In genomic region chr1:184664661-184665060, GRCh38 we compare ENCODE assay signal across 11 cellular contexts.
DNase-seq lines count a peak whose midpoint lies in the region; ATAC-seq, FAIRE-seq and TF ChIP-seq lines count a peak whose summit lies in the region.
"Had no signal": no experiment of that assay in that cellular context is flagged by ENCODE, and none has a peak within 500 bp of the region (broad histone marks: within the 10 kb centered on the region; RNA-seq: fewer than 3 reads in every experiment).

No MANE protein-coding gene starts in this region.

- FAIRE-seq in keratinocyte (lab: Jason Lieb, UNC) = no peak

- H3K4me2 ChIP-seq in keratinocyte (ENCODE audit: control insufficient read depth, extremely low read depth, insufficient read depth, low read depth, low read length) (peak overlapping the region; percentile 68), skeletal muscle satellite cell (ENCODE audit: low read length) (peak overlapping the region; percentile 99)

- H3K4me1 Mint-ChIP-seq in activated naive CD4-positive, alpha-beta T cell treated with anti-CD3 and anti-CD28 coated beads for 36 hours (ENCODE audit: low read depth) = peaks cover 1% of the 10 kb centered on the region

- H3K9me1 ChIP-seq in keratinocyte (ENCODE audit: control insufficient read depth, extremely low read depth, insufficient read depth, low read length) = no peaks in the 10 kb centered on the region

- H2AFZ ChIP-seq in keratinocyte (ENCODE audit: control insufficient read depth, low read length) = no peak overlapping the region

- ATAC-seq in GM21825 (IDR thresholded peaks at IDR 0.05; ENCODE audit: unreplicated experiment) = no peak

- CTCF ChIA-PET in activated naive CD4-positive, alpha-beta T cell treated with anti-CD3 and anti-CD28 coated beads for 36 hours (lab: Charles Lee) = interaction anchor here (0.6 to 1.9 kb wide), 7 partner anchors 13 to 317 kb away, joined by 3 to 7 read pairs (median 3); no protein-coding TSS in a partner anchor

- no peak overlapping the region for H3K27ac ChIP-seq in HUES6 (ENCODE audit: low read depth, low read length)
- no peak overlapping the region for H3K27ac ChIP-seq in brain microvascular endothelial cell
- no peak overlapping the region for H3K27ac ChIP-seq in keratinocyte (ENCODE audit: control insufficient read depth, insufficient read depth, low read length)
- H3K27ac ChIP-seq in SJCRH30 = no peak overlapping the region

- peaks cover 34% of the 10 kb centered on the region for H3K4me1 ChIP-seq in HUES6 (ENCODE audit: control insufficient read depth, insufficient read depth, low read length)
- H3K4me1 ChIP-seq in keratinocyte (ENCODE audit: control insufficient read depth, extremely low read depth, insufficient read depth, low read length) = no peaks in the 10 kb centered on the region
- H3K4me1 ChIP-seq in skeletal muscle satellite cell (ENCODE audit: control insufficient read depth, insufficient read depth, low read length) = peaks cover 12% of the 10 kb centered on the region
- no peaks in the 10 kb centered on the region for H3K4me1 ChIP-seq in SJCRH30

- no peak for TF ChIP-seq CTCF in brain microvascular endothelial cell (IDR thresholded peaks at IDR 0.05; ENCODE audit: low read depth, low read length, missing control alignments)
- TF ChIP-seq CTCF in keratinocyte (optimal IDR thresholded peaks at IDR 0.05 in 1 of 3, IDR thresholded peaks at IDR 0.05 in 1 of 3, conservative IDR thresholded peaks at IDR 0.05 in 1 of 3; ENCODE audit: extremely low read depth in 1 of 3, insufficient read depth in 2 of 3, low read length in 3 of 3) = no peak

- intact Hi-C loops in activated naive CD4-positive, alpha-beta T cell treated with anti-CD3 and anti-CD28 coated beads for 36 hours (cut with micrococcal nuclease) = loop anchor here (1.0 to 5.0 kb wide), 2 partner anchors 422 to 589 kb away; no protein-coding TSS in a partner anchor

- H3K4me3 ChIP-seq in HUES6 (ENCODE audit: low read depth, low read length) (peak overlapping the region; percentile 56), brain microvascular endothelial cell (ENCODE audit: low read depth, low read length) (peak overlapping the region; percentile 54), keratinocyte (ENCODE audit: control insufficient read depth in 2 of 3, extremely low read depth in 1 of 3, insufficient read depth in 2 of 3, low read depth in 1 of 3, low read length in 3 of 3) (no peak overlapping the region), skeletal muscle satellite cell (ENCODE audit: low read length) (peak overlapping the region; percentile 78), SJCRH30 (no peak overlapping the region)

- H3K9ac ChIP-seq in HUES6 (ENCODE audit: low read length) = no peak overlapping the region
- no peak overlapping the region for H3K9ac ChIP-seq in keratinocyte (ENCODE audit: control insufficient read depth, extremely low read depth, insufficient read depth, low read length)
- peak overlapping the region; percentile 79 for H3K9ac ChIP-seq in skeletal muscle satellite cell (ENCODE audit: low read depth, low read length)

- H3K4me3 Mint-ChIP-seq in activated naive CD4-positive, alpha-beta T cell treated with anti-CD3 and anti-CD28 coated beads for 36 hours = no peak overlapping the region

- H3K27ac Mint-ChIP-seq in activated naive CD4-positive, alpha-beta T cell treated with anti-CD3 and anti-CD28 coated beads for 36 hours = no peak overlapping the region

- no peaks in the 10 kb centered on the region for H3K9me3 ChIP-seq in HUES6 (ENCODE audit: control insufficient read depth, insufficient read depth, low read depth, low read length)
- H3K9me3 ChIP-seq in keratinocyte (ENCODE audit: control insufficient read depth, low read depth, low read length) = no peaks in the 10 kb centered on the region
- no peaks in the 10 kb centered on the region for H3K9me3 ChIP-seq in skeletal muscle satellite cell (replicated peaks; ENCODE audit: low read length)
- no peaks in the 10 kb centered on the region for H3K9me3 ChIP-seq in SJCRH30 (replicated peaks)

- H4K20me1 ChIP-seq in keratinocyte (ENCODE audit: control insufficient read depth, extremely low read depth, insufficient read depth, low read length) = no peaks in the 10 kb centered on the region

- no peaks in the 10 kb centered on the region for H3K9me3 Mint-ChIP-seq in activated naive CD4-positive, alpha-beta T cell treated with anti-CD3 and anti-CD28 coated beads for 36 hours

- no peaks in the 10 kb centered on the region for H3K36me3 Mint-ChIP-seq in activated naive CD4-positive, alpha-beta T cell treated with anti-CD3 and anti-CD28 coated beads for 36 hours (ENCODE audit: low read depth)

- no peaks in the 10 kb centered on the region for H3K79me2 ChIP-seq in keratinocyte (ENCODE audit: control insufficient read depth, insufficient read depth, low read length)

- dilution Hi-C loops in keratinocyte (cut with MboI; ENCODE audit: extremely low pct_ligation_motif_present, low sequenced_read_pairs) = no loop called here

- H3K27me3 ChIP-seq in HUES6 (ENCODE audit: control insufficient read depth, insufficient read depth, low read length) (peaks cover 10% of the 10 kb centered on the region), brain microvascular endothelial cell (replicated peaks) (no peaks in the 10 kb centered on the region), keratinocyte (ENCODE audit: control insufficient read depth, extremely low read depth, insufficient read depth, low read length) (peaks cover 8% of the 10 kb centered on the region), skeletal muscle satellite cell (ENCODE audit: control insufficient read depth, insufficient read depth, low read length) (no peaks in the 10 kb centered on the region), SJCRH30 (no peaks in the 10 kb centered on the region)

- peaks cover 20% of the 10 kb centered on the region for H3K27me3 Mint-ChIP-seq in activated naive CD4-positive, alpha-beta T cell treated with anti-CD3 and anti-CD28 coated beads for 36 hours (ENCODE audit: low read depth)

- DNase-seq in brain microvascular endothelial cell (no peak), keratinocyte (ENCODE audit: low read depth, low spot score) (no peak), SHP77 treated with DMSO at 0.1 percent for 48 hours (lab: John Stamatoyannopoulos, UW) (no peak), SJCRH30 (no peak)
- no peak for DNase-seq in activated naive CD4-positive, alpha-beta T cell treated with anti-CD3 and anti-CD28 coated beads for 36 hours
- DNase-seq: activated CD4-positive, alpha-beta T cell treated with anti-CD3 and anti-CD28 coated beads for 1 hour; NCI-H1105 treated with DMSO at 0.1 percent for 48 hours; NCI-H748 treated with DMSO at 0.1 percent for 48 hours had no signal

- in situ Hi-C loops in brain microvascular endothelial cell (cut with HindIII; ENCODE audit: low pct_ligation_motif_present, low sequenced_read_pairs) = loop anchor here (25.0 kb wide), 1 partner anchor 577 kb away; no protein-coding TSS in a partner anchor

- H3K36me3 ChIP-seq in HUES6 (ENCODE audit: control insufficient read depth, insufficient read depth, low read length) (no peaks in the 10 kb centered on the region), brain microvascular endothelial cell (replicated peaks) (no peaks in the 10 kb centered on the region), keratinocyte (ENCODE audit: control insufficient read depth in 2 of 2, extremely low read depth in 1 of 2, insufficient read depth in 2 of 2, low read length in 2 of 2) (no peaks in the 10 kb centered on the region), skeletal muscle satellite cell (ENCODE audit: insufficient read depth, low read length) (no peaks in the 10 kb centered on the region), SJCRH30 (no peaks in the 10 kb centered on the region)

Comparison
In these comparisons a context has a peak if more than half of its experiments do, and no peak if none do; other contexts are left out.
1. H3K4me3 ChIP-seq: peak in HUES6 (single experiment), brain microvascular endothelial cell (single experiment) and skeletal muscle satellite cell (single experiment); none in keratinocyte (0 of 3) and SJCRH30 (single experiment).